In the genomic region with DNA sequence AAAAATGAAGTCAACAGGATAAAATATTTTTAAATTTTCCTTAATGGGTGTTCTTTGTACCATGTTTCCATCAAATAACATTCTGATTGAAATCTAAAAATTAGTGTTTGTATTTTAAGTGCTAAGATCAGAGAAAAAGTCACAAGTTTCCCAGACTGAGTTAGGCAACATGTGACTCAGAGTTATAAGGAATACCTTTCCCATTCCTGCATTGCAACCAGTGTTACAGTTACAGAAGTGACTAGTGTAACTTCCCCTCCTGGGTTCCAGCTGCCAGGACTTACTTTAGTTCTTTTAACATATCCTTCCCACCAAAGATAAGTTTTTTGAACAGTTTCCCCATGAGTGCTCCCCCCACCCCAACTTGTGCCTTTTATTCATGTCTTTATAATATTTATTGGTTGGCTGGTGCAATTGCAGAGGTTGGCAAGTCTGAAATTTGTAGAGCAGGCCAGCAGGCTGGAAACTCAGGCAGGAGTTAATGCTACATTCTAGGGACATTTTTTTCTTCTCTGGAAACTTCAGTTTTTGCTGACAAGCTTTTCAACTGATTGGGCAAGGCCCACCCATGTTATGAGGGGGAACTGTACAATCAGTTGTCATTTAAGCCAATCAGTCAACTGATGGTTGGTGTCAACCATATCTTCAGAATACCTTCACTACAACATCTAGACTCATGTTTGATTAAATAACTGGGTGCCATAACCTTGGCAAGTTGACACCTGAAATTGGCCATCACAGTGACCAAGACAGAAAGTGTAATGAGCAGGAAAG, we compare ENCODE assay signal across 1 cellular context.
TF ChIP-seq lines count a peak whose summit lies in the region.

No MANE protein-coding gene starts in this region.

TF ChIP-seq in GM23338, 12 proteins besides CTCF, POLR2A, EP300 and RAD21 (continued from another document):
- TF ChIP-seq, protein P1, sequence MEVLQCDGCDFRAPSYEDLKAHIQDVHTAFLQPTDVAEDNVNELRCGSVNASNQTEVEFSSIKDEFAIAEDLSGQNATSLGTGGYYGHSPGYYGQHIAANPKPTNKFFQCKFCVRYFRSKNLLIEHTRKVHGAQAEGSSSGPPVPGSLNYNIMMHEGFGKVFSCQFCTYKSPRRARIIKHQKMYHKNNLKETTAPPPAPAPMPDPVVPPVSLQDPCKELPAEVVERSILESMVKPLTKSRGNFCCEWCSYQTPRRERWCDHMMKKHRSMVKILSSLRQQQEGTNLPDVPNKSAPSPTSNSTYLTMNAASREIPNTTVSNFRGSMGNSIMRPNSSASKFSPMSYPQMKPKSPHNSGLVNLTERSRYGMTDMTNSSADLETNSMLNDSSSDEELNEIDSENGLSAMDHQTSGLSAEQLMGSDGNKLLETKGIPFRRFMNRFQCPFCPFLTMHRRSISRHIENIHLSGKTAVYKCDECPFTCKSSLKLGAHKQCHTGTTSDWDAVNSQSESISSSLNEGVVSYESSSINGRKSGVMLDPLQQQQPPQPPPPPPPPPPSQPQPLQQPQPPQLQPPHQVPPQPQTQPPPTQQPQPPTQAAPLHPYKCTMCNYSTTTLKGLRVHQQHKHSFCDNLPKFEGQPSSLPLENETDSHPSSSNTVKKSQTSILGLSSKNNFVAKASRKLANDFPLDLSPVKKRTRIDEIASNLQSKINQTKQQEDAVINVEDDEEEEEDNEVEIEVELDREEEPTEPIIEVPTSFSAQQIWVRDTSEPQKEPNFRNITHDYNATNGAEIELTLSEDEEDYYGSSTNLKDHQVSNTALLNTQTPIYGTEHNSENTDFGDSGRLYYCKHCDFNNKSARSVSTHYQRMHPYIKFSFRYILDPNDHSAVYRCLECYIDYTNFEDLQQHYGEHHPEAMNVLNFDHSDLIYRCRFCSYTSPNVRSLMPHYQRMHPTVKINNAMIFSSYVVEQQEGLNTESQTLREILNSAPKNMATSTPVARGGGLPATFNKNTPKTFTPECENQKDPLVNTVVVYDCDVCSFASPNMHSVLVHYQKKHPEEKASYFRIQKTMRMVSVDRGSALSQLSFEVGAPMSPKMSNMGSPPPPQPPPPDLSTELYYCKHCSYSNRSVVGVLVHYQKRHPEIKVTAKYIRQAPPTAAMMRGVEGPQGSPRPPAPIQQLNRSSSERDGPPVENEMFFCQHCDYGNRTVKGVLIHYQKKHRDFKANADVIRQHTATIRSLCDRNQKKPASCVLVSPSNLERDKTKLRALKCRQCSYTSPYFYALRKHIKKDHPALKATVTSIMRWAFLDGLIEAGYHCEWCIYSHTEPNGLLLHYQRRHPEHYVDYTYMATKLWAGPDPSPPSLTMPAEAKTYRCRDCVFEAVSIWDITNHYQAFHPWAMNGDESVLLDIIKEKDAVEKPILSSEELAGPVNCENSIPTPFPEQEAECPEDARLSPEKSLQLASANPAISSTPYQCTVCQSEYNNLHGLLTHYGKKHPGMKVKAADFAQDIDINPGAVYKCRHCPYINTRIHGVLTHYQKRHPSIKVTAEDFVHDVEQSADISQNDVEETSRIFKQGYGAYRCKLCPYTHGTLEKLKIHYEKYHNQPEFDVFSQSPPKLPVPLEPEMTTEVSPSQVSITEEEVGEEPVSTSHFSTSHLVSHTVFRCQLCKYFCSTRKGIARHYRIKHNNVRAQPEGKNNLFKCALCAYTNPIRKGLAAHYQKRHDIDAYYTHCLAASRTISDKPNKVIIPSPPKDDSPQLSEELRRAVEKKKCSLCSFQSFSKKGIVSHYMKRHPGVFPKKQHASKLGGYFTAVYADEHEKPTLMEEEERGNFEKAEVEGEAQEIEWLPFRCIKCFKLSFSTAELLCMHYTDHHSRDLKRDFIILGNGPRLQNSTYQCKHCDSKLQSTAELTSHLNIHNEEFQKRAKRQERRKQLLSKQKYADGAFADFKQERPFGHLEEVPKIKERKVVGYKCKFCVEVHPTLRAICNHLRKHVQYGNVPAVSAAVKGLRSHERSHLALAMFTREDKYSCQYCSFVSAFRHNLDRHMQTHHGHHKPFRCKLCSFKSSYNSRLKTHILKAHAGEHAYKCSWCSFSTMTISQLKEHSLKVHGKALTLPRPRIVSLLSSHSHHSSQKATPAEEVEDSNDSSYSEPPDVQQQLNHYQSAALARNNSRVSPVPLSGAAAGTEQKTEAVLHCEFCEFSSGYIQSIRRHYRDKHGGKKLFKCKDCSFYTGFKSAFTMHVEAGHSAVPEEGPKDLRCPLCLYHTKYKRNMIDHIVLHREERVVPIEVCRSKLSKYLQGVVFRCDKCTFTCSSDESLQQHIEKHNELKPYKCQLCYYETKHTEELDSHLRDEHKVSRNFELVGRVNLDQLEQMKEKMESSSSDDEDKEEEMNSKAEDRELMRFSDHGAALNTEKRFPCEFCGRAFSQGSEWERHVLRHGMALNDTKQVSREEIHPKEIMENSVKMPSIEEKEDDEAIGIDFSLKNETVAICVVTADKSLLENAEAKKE (CRISPR knock-in tag; IDR thresholded peaks at IDR 0.05) = no peak
- TF ChIP-seq STAT1 (IDR thresholded peaks at IDR 0.05; ENCODE audit: unreplicated experiment) (no peak), POLR2AphosphoS5 (IDR thresholded peaks at IDR 0.05; ENCODE audit: low read depth) (no peak), CREB1 (CRISPR knock-in tag; IDR thresholded peaks at IDR 0.05; ENCODE audit: low read depth) (no peak), EZH2 (IDR thresholded peaks at IDR 0.05; ENCODE audit: low read depth, unreplicated experiment) (no peak), EZH2phosphoT487 (IDR thresholded peaks at IDR 0.05; ENCODE audit: unreplicated experiment) (no peak), ZNF331 (CRISPR knock-in tag; IDR thresholded peaks at IDR 0.05; ENCODE audit: low read depth) (no peak), ZNF114 (CRISPR knock-in tag; IDR thresholded peaks at IDR 0.05) (no peak), JUNB (IDR thresholded peaks at IDR 0.05; ENCODE audit: unreplicated experiment) (no peak)
